8 cellular contexts compared by ENCODE assay signal in genomic region chr11:65911682-65912568, GRCh38. TPM values are rescaled to one million over a fixed set of nuclear protein-coding genes. Genes with fewer than 3 reads are reported as not detected.
A peak's percentile ranks its signal among the peaks of the same experiment; 100 is the strongest.
DNase-seq lines count a peak whose midpoint lies in the region; ATAC-seq and TF ChIP-seq lines count a peak whose summit lies in the region.

No MANE protein-coding gene starts in this region.

- peak; percentile 76 for ATAC-seq in sciatic nerve
- no peak for ATAC-seq in GM21825 (IDR thresholded peaks at IDR 0.05; ENCODE audit: unreplicated experiment)

- peaks cover 9% of the 10 kb centered on the region for H3K4me1 Mint-ChIP-seq in endothelial cell (ENCODE audit: unreplicated experiment)

- no peak overlapping the region for H3K4me3 ChIP-seq in fibroblast of mammary gland (ENCODE audit: control insufficient read depth, low read depth, low read length)

- H3K27ac Mint-ChIP-seq in endothelial cell (ENCODE audit: unreplicated experiment): no peak overlapping the region

- DNase-seq in AG08396 (ENCODE audit: low spot score): peak; percentile 82
- peak; percentile 93 for DNase-seq in HCEC 1CT
- DNase-seq in RKO (ENCODE audit: low spot score): peak; percentile 97
- DNase-seq in fibroblast of mammary gland (ENCODE audit: low read depth): peak; percentile 91
- no peak for DNase-seq in sciatic nerve (ENCODE audit: low spot score)
- DNase-seq in endothelial cell (ENCODE audit: low spot score): no peak
- DNase-seq in NAMALWA (ENCODE audit: low spot score): no peak

- TF ChIP-seq CTCF in fibroblast of mammary gland (conservative IDR thresholded peaks at IDR 0.05; ENCODE audit: control insufficient read depth, insufficient read depth, low read depth, low read length): peak; percentile 38
- no peak for TF ChIP-seq CTCF in endothelial cell (IDR thresholded peaks at IDR 0.05; ENCODE audit: unreplicated experiment)

- H3K9me3 Mint-ChIP-seq in endothelial cell (ENCODE audit: unreplicated experiment): no peaks in the 10 kb centered on the region

- peaks cover 5% of the 10 kb centered on the region for H3K36me3 Mint-ChIP-seq in endothelial cell (ENCODE audit: low read depth, unreplicated experiment)

- intact Hi-C loops in sciatic nerve (cut with DNase I): no loop called here

- no peak overlapping the region for H3K4me3 Mint-ChIP-seq in endothelial cell (ENCODE audit: unreplicated experiment)

- peaks cover 4% of the 10 kb centered on the region for H3K27me3 Mint-ChIP-seq in endothelial cell (ENCODE audit: unreplicated experiment)

RNA-seq across cellular contexts. Expression of gene C11orf68, which starts 6.9 kb away (rescaled TPM):
- total RNA-seq in sciatic nerve (42.0 TPM), endothelial cell (ENCODE audit: unreplicated experiment) (31.1 TPM)

RNA-seq across cellular contexts. Expression of gene DRAP1, which starts 7.3 kb away (rescaled TPM):
- 69.8 TPM for total RNA-seq in sciatic nerve
- total RNA-seq in endothelial cell (ENCODE audit: unreplicated experiment): 79.6 TPM

RNA-seq across cellular contexts. Expression of gene FOSL1, which starts 11.7 kb away (rescaled TPM):
- 5.6 TPM for total RNA-seq in sciatic nerve
- total RNA-seq in endothelial cell (ENCODE audit: unreplicated experiment): 1.3 TPM

RNA-seq across cellular contexts. Expression of gene CCDC85B, which starts 21.5 kb away (rescaled TPM):
- 31.0 TPM for total RNA-seq in sciatic nerve
- 90.7 TPM for total RNA-seq in endothelial cell (ENCODE audit: unreplicated experiment)

RNA-seq across cellular contexts. Expression of gene FIBP, which starts 23.7 kb away (rescaled TPM):
- total RNA-seq in sciatic nerve (37.2 TPM), endothelial cell (ENCODE audit: unreplicated experiment) (75.6 TPM)

Comparison
In these comparisons a context has a peak if more than half of its experiments do, and no peak if none do; other contexts are left out.
1. DNase-seq: peak in AG08396 (single experiment), HCEC 1CT (single experiment), RKO (single experiment) and fibroblast of mammary gland (single experiment); none in sciatic nerve (single experiment), endothelial cell (single experiment) and NAMALWA (single experiment).